ENCODE assay signal across 8 cellular contexts in genomic region chr14:103292426-103293374, GRCh38. TPM values are rescaled to one million over a fixed set of nuclear protein-coding genes. Genes with fewer than 3 reads are reported as not detected.
A peak's percentile ranks its signal among the peaks of the same experiment; 100 is the strongest.
DNase-seq lines count a peak whose midpoint lies in the region; ATAC-seq, FAIRE-seq and TF ChIP-seq lines count a peak whose summit lies in the region.

No MANE protein-coding gene starts in this region.

- TF ChIP-seq POLR2A in H1 (IDR thresholded peaks at IDR 0.05; ENCODE audit: control extremely low read depth in 1 of 2, low read depth in 2 of 2, low read length in 2 of 2): no peak

- peak; percentile 96 to 98 for TF ChIP-seq RAD21 in H1 (IDR thresholded peaks at IDR 0.05 in 1 of 2, conservative IDR thresholded peaks at IDR 0.05 in 1 of 2; ENCODE audit: low read depth in 2 of 2, low read length in 2 of 2)

- FAIRE-seq in H1 (lab: Jason Lieb, UNC): peak; percentile 90

- no peak overlapping the region for H2BK5ac ChIP-seq in H1 (ENCODE audit: low read depth, low read length)

- H3K36me3 Mint-ChIP-seq in activated CD8-positive, alpha-beta T cell treated with anti-CD3 and anti-CD28 coated beads, Interleukin-2, amount 10 ng/mL, durations not matched to agents 7 days and 5 days (ENCODE audit: low read depth): no peaks in the 10 kb centered on the region
- no peaks in the 10 kb centered on the region for H3K36me3 Mint-ChIP-seq in mesothelial cell of epicardium

- no peaks in the 10 kb centered on the region for H3K23me2 ChIP-seq in H1 (ENCODE audit: low read depth, low read length)

- H3K4me1 Mint-ChIP-seq in activated CD8-positive, alpha-beta T cell treated with anti-CD3 and anti-CD28 coated beads, Interleukin-2, amount 10 ng/mL, durations not matched to agents 7 days and 5 days (ENCODE audit: low read depth): no peaks in the 10 kb centered on the region
- H3K4me1 Mint-ChIP-seq in mesothelial cell of epicardium: no peaks in the 10 kb centered on the region

- H3K14ac ChIP-seq in H1 (ENCODE audit: insufficient read length): no peak overlapping the region

- H3K27ac ChIP-seq in H1 (ENCODE audit: low read depth, low read length): no peak overlapping the region

- H4K5ac ChIP-seq in H1 (ENCODE audit: insufficient read length, low read depth, low read length): no peak overlapping the region

- CTCF ChIA-PET in activated CD8-positive, alpha-beta T cell treated with anti-CD3 and anti-CD28 coated beads, Interleukin-2, amount 10 ng/mL, durations not matched to agents 7 days and 5 days (lab: Charles Lee): interaction anchor here (0.8 to 5.6 kb wide), 6 partner anchors 7 to 598 kb away, joined by 3 to 42 read pairs (median 4); no protein-coding TSS in a partner anchor
- CTCF ChIA-PET in H1 (lab: Charles Lee; ENCODE audit: partially characterized antibody): interaction anchor here (0.6 to 7.8 kb wide), 47 partner anchors 9 to 499 kb away, joined by 3 to 128 read pairs (median 5); partner anchors contain the start of genes LBHD2 and TNFAIP2

- ATAC-seq in HG02970 (IDR thresholded peaks at IDR 0.05; ENCODE audit: low FRiP score, unreplicated experiment): peak; percentile 66
- ATAC-seq in activated CD8-positive, alpha-beta T cell treated with anti-CD3 and anti-CD28 coated beads, Interleukin-2, amount 10 ng/mL, durations not matched to agents 7 days and 5 days: peak; percentile 89
- no peak for ATAC-seq in GM21576 (IDR thresholded peaks at IDR 0.05; ENCODE audit: unreplicated experiment)

- H3K9ac ChIP-seq in H1 (replicated peaks in 1 of 4; ENCODE audit: extremely low read depth in 1 of 4, low read depth in 3 of 4, low read length in 3 of 4): no peak overlapping the region

- no peak overlapping the region for H2BK12ac ChIP-seq in H1 (ENCODE audit: low read depth, low read length)

- no peak overlapping the region for H3K4ac ChIP-seq in H1 (replicated peaks; ENCODE audit: insufficient read length, low read depth, low read length)

- H2AK5ac ChIP-seq in H1 (ENCODE audit: low read depth, low read length): no peak overlapping the region

- 49% methylated on average over 10 of the region's 10 CpGs; no CpG with 5 or more reads in 1 of the 2 experiments for WGBS in H1 (ENCODE audit: extremely low coverage in 1 of 2, insufficient coverage in 1 of 2, insufficient read length in 1 of 2, insufficient replicate concordance in 2 of 2, low coverage in 1 of 2, low lambda C conversion rate in 2 of 2, missing lambda C conversion rate in 1 of 2), 2 experiments

- peaks cover 0 to under 1% (median under 1%) of the 10 kb centered on the region in 4 experiments; a peak in 2 of 7 replicates for H3K4me1 ChIP-seq in H1 (replicated peaks in 1 of 4; ENCODE audit: control insufficient read depth in 3 of 4, insufficient read depth in 4 of 4, low read length in 3 of 4)

- H3K56ac ChIP-seq in H1 (replicated peaks; ENCODE audit: insufficient read length, low read depth, low read length): no peak overlapping the region

- peak; percentile 49 for DNase-seq in GM06990 (ENCODE audit: extremely low read depth, insufficient read length)
- DNase-seq in NCI-H526 treated with DMSO at 0.1 percent for 48 hours (lab: John Stamatoyannopoulos, UW): peak; percentile 24
- DNase-seq in activated CD8-positive, alpha-beta T cell treated with anti-CD3 and anti-CD28 coated beads, Interleukin-2, amount 10 ng/mL, durations not matched to agents 7 days and 5 days: peak; percentile 79
- peak in 1 of 2 experiments; percentile 92 for DNase-seq in H1 (ENCODE audit: low read depth in 1 of 2, low spot score in 2 of 2)
- peak; percentile 63 to 88 for DNase-seq in mesothelial cell of epicardium (ENCODE audit: low spot score in 2 of 2, unreplicated experiment in 2 of 2)
- DNase-seq in stimulated activated CD8-positive, alpha-beta memory T cell treated with anti-CD3 and anti-CD28 coated beads, Interleukin-2, amount 100 ng/mL, for 48 hours (ENCODE audit: low read depth in 2 of 2): peak; percentile 58 to 62

- H3K27me3 ChIP-seq in GM06990 (replicated peaks; ENCODE audit: control insufficient read depth, insufficient read depth, low read length) (no peaks in the 10 kb centered on the region), H1 (replicated peaks in 1 of 4; ENCODE audit: control insufficient read depth in 3 of 4, extremely low read depth in 1 of 4, insufficient read depth in 3 of 4, low read length in 3 of 4) (no peaks in the 10 kb centered on the region; a peak in 1 of 7 replicates)

- H4K8ac ChIP-seq in H1 (ENCODE audit: extremely low read depth, insufficient read depth, low read length): no peak overlapping the region

- H3K18ac ChIP-seq in H1 (ENCODE audit: extremely low read depth, low read length): no peak overlapping the region

- no peak overlapping the region for H4K91ac ChIP-seq in H1 (replicated peaks; ENCODE audit: insufficient read length, low read length)

- H2BK120ac ChIP-seq in H1 (replicated peaks; ENCODE audit: low read depth, low read length): no peak overlapping the region

- H3K9me3 ChIP-seq in H1 (ENCODE audit: insufficient read depth in 2 of 2, low read depth in 1 of 2, low read length in 1 of 2): peaks cover 4% of the 10 kb centered on the region in 2 experiments; a peak in 1 of 4 replicates

- no peaks in the 10 kb centered on the region for H3K79me2 ChIP-seq in H1 (ENCODE audit: control insufficient read depth in 1 of 2, insufficient read depth in 2 of 2, low read length in 2 of 2)

- no peak overlapping the region for H3K23ac ChIP-seq in H1 (ENCODE audit: insufficient read length)

- H3K36me3 ChIP-seq in GM06990 (ENCODE audit: control insufficient read depth, insufficient read depth, low read length): no peaks in the 10 kb centered on the region
- H3K36me3 ChIP-seq in H1 (ENCODE audit: control insufficient read depth in 2 of 4, insufficient read depth in 4 of 4, low read length in 3 of 4): no peaks in the 10 kb centered on the region

- H2BK20ac ChIP-seq in H1 (ENCODE audit: low read length): no peak overlapping the region

- H3K4me3 ChIP-seq in GM06990 (replicated peaks; ENCODE audit: low read depth, low read length) (no peak overlapping the region), H1 (ENCODE audit: extremely low read depth in 1 of 4, insufficient read depth in 2 of 4, low read depth in 3 of 4, low read length in 4 of 4) (no peak overlapping the region)

- no peaks in the 10 kb centered on the region for H4K20me1 ChIP-seq in H1 (replicated peaks in 1 of 2; ENCODE audit: control insufficient read depth in 1 of 2, insufficient read depth in 2 of 2, low read length in 2 of 2)

- H3K4me3 Mint-ChIP-seq in activated CD8-positive, alpha-beta T cell treated with anti-CD3 and anti-CD28 coated beads, Interleukin-2, amount 10 ng/mL, durations not matched to agents 7 days and 5 days: no peak overlapping the region
- no peak overlapping the region for H3K4me3 Mint-ChIP-seq in mesothelial cell of epicardium

- H2AFZ ChIP-seq in H1 (ENCODE audit: low read length): no peak overlapping the region

- no peak for TF ChIP-seq EP300 in H1 (IDR thresholded peaks at IDR 0.05; ENCODE audit: borderline replicate concordance in 1 of 2, low read depth in 2 of 2, low read length in 2 of 2)

- H3K27ac Mint-ChIP-seq in activated CD8-positive, alpha-beta T cell treated with anti-CD3 and anti-CD28 coated beads, Interleukin-2, amount 10 ng/mL, durations not matched to agents 7 days and 5 days: no peak overlapping the region
- H3K27ac Mint-ChIP-seq in mesothelial cell of epicardium: no peak overlapping the region

- H3K27me3 Mint-ChIP-seq in activated CD8-positive, alpha-beta T cell treated with anti-CD3 and anti-CD28 coated beads, Interleukin-2, amount 10 ng/mL, durations not matched to agents 7 days and 5 days (ENCODE audit: low read depth): peaks cover 4% of the 10 kb centered on the region
- peaks cover 34% of the 10 kb centered on the region for H3K27me3 Mint-ChIP-seq in mesothelial cell of epicardium (ENCODE audit: low read depth)

- no peaks in the 10 kb centered on the region for H3K9me3 Mint-ChIP-seq in activated CD8-positive, alpha-beta T cell treated with anti-CD3 and anti-CD28 coated beads, Interleukin-2, amount 10 ng/mL, durations not matched to agents 7 days and 5 days (ENCODE audit: insufficient read depth)
- H3K9me3 Mint-ChIP-seq in mesothelial cell of epicardium: no peaks in the 10 kb centered on the region

- no peak overlapping the region for H3K4me2 ChIP-seq in H1 (ENCODE audit: insufficient read depth in 1 of 2, low read depth in 2 of 2, low read length in 2 of 2)

- no peak overlapping the region for H2BK15ac ChIP-seq in H1 (ENCODE audit: low read length)

- POLR2A ChIA-PET in activated CD8-positive, alpha-beta T cell treated with anti-CD3 and anti-CD28 coated beads, Interleukin-2, amount 10 ng/mL, durations not matched to agents 7 days and 5 days (lab: Charles Lee): no interaction called here
- POLR2A ChIA-PET in H1 (lab: Charles Lee; ENCODE audit: partially characterized antibody): interaction anchor here (1.7 to 2.5 kb wide), 2 partner anchors 41 to 52 kb away, joined by 4 to 5 read pairs; partner anchors contain the start of gene EIF5

- TF ChIP-seq CTCF in GM06990 (IDR thresholded peaks at IDR 0.05; ENCODE audit: insufficient read depth, low read length, poor library complexity, severe bottlenecking) (peak; percentile 89), H1 (IDR thresholded peaks at IDR 0.05; ENCODE audit: control extremely low read depth in 1 of 3, insufficient read depth in 1 of 3, low read depth in 1 of 3, low read length in 3 of 3) (peak; percentile 93 to 97 (median 93)), mesothelial cell of epicardium (IDR thresholded peaks at IDR 0.05; ENCODE audit: unreplicated experiment) (peak; percentile 80)

- H3K79me1 ChIP-seq in H1 (ENCODE audit: low read depth, low read length): no peaks in the 10 kb centered on the region

TF ChIP-seq in H1, 55 proteins besides CTCF, POLR2A, EP300 and RAD21 (continues in another document):
- 0 out of 4 replicates have a peak, but pooled peaks of 1 of the 2 experiments have one; percentile 28 for TF ChIP-seq SIN3A (conservative IDR thresholded peaks at IDR 0.05 in 1 of 2, IDR thresholded peaks at IDR 0.05 in 1 of 2; ENCODE audit: low read depth in 1 of 2, low read length in 2 of 2)
- no peak for TF ChIP-seq SUZ12 (IDR thresholded peaks at IDR 0.05; ENCODE audit: low read length)

RNA-seq across cellular contexts. Expression of gene EIF5, which starts 41.3 kb away (rescaled TPM):
- 100 to 1,000 TPM; 240 to 241 TPM for total RNA-seq in activated CD8-positive, alpha-beta T cell treated with anti-CD3 and anti-CD28 coated beads, Interleukin-2, amount 10 ng/mL, durations not matched to agents 7 days and 5 days
- total RNA-seq in H1 (2021; fragmentation: NEBNext Ultra II Directional; extraction: Animal tissue kit (Norgen Biotek cat#: 25700)): 323 and 328 TPM in 2 replicates
- polyA plus RNA-seq in H1 (2011; rRNA removed): 179 and 184 TPM in 2 replicates
- polyA plus RNA-seq in H1 (2011; cell fraction: cytosol; rRNA removed): 254 TPM
- 169 TPM for polyA plus RNA-seq in H1 (2011; cell fraction: nucleus; rRNA removed)
- polyA plus RNA-seq in H1 (2012, experiment 1 of 2): 243 to 415 TPM (median 345 TPM) in 4 replicates
- polyA plus RNA-seq in H1 (2012, experiment 2 of 2): 24.0 TPM
- 314 TPM for polyA plus RNA-seq in H1 (2013, experiment 1 of 2)
- 325 TPM for polyA plus RNA-seq in H1 (2013, experiment 2 of 2)
- 277 and 334 TPM in 2 replicates for polyA minus RNA-seq in H1 (2011; rRNA and poly(A)+ RNA removed)
- polyA minus RNA-seq in H1 (2011; cell fraction: cytosol; rRNA and poly(A)+ RNA removed): 213 TPM
- 361 TPM for polyA minus RNA-seq in H1 (2011; cell fraction: nucleus; rRNA and poly(A)+ RNA removed)
- 242 to 256 TPM (median 248 TPM) in 3 replicates for total RNA-seq in mesothelial cell of epicardium
